In the genomic region with DNA sequence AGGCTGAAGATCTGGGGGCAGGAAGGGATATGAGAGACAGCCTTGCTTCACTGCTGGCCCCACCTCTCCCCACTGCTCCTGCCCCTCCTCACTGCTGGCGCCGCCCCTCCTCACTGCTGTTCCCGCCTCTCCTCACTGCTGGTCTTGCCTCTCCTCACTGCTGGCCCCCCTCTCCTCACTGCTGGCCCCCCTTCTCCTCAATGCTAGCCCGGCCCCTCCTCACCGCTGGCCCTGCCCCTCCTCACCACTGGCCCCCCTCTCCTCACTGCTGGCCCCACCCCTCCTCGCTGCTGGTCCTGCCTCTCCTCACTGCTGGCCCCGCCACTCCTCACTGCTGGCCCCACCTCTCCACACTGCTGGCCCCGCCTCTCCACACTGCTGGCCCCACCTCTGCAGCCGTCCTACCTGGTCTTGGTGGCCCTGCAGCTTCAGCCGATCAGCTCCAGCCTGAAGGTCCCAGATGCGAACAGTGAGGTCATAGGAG, we compare ENCODE assay signal across 13 cellular contexts. TPM values are rescaled to one million over a fixed set of nuclear protein-coding genes. Genes with fewer than 3 reads are reported as not detected.
DNase-seq lines count a peak whose midpoint lies in the region; ATAC-seq and TF ChIP-seq lines count a peak whose summit lies in the region.
"Had no signal": no experiment of that assay in that cellular context is flagged by ENCODE, and none has a peak within 500 bp of the region (broad histone marks: within the 10 kb centered on the region; RNA-seq: fewer than 3 reads in every experiment).

No MANE protein-coding gene starts in this region.

- H3K79me1 ChIP-seq in neuronal stem cell (ENCODE audit: low read depth, low read length): no peaks in the 10 kb centered on the region

- no peak overlapping the region for H3K4ac ChIP-seq in neuronal stem cell (ENCODE audit: low read length)

- no peak overlapping the region for H3K4me2 ChIP-seq in neuronal stem cell (ENCODE audit: insufficient read depth, low read length, poor library complexity, severe bottlenecking)

- H3K27me3 ChIP-seq in neuronal stem cell (ENCODE audit: control insufficient read depth in 3 of 3, insufficient read depth in 3 of 3, low read depth in 1 of 3, low read length in 3 of 3): no peaks in the 10 kb centered on the region

- H3K9me3 ChIP-seq in neuronal stem cell (replicated peaks in 1 of 2; ENCODE audit: control insufficient read depth in 2 of 2, insufficient read depth in 1 of 2, low read depth in 1 of 2, low read length in 2 of 2): no peaks in the 10 kb centered on the region

- H3K27ac ChIP-seq in neuronal stem cell (replicated peaks; ENCODE audit: low read length): peak overlapping the region; percentile 32
- H3K27ac ChIP-seq: epithelial cell of prostate had no signal

- H3K18ac ChIP-seq in neuronal stem cell (ENCODE audit: low read length): peak overlapping the region; percentile 85

- no peak overlapping the region for H3K4me3 ChIP-seq in neuronal stem cell (ENCODE audit: low read length in 2 of 2)

- H3K9me3 Mint-ChIP-seq in activated CD4-positive, alpha-beta T cell treated with anti-CD3 and anti-CD28 coated beads, Interleukin-2, amount 10 ng/mL, durations not matched to agents 24 days and 14 days: no peaks in the 10 kb centered on the region
- H3K9me3 Mint-ChIP-seq in endothelial cell (ENCODE audit: unreplicated experiment): no peaks in the 10 kb centered on the region
- H3K9me3 Mint-ChIP-seq: immature natural killer cell; naive thymus-derived CD8-positive, alpha-beta T cell had no signal

- H3K4me1 ChIP-seq in neuronal stem cell (ENCODE audit: control insufficient read depth in 2 of 2, insufficient read depth in 1 of 2, low read depth in 1 of 2, low read length in 2 of 2): peaks cover 0 to 1% of the 10 kb centered on the region in 2 donors

- peak overlapping the region; percentile 75 for H2BK5ac ChIP-seq in neuronal stem cell (ENCODE audit: low read length)

- DNase-seq in activated CD4-positive, alpha-beta T cell treated with anti-CD3 and anti-CD28 coated beads, Interleukin-2, amount 10 ng/mL, durations not matched to agents 24 days and 14 days: peak; percentile 72
- no peak for DNase-seq in activated CD4-positive, alpha-beta T cell treated with anti-CD3 and anti-CD28 coated beads, Interleukin-2, amount 50 U/mL, for 4 hours
- DNase-seq in NCI-H2196 treated with DMSO at 0.1 percent for 48 hours (lab: John Stamatoyannopoulos, UW; ENCODE audit: unreplicated experiment) (peak; percentile 28), amniotic epithelial cell (ENCODE audit: low read depth) (peak; percentile 35), neuronal stem cell (ENCODE audit: low spot score) (no peak), endothelial cell (ENCODE audit: low spot score) (no peak)
- no peak for DNase-seq in effector CD8-positive, alpha-beta T cell (lab: John Stamatoyannopoulos, UW)
- DNase-seq: activated T-cell treated with anti-CD3 and anti-CD28 coated beads for 4 hours, immature natural killer cell had no signal

- no peak overlapping the region for H2BK15ac ChIP-seq in neuronal stem cell (ENCODE audit: low read length)

- H4K8ac ChIP-seq in neuronal stem cell (ENCODE audit: low read depth, low read length): no peak overlapping the region

- H2BK12ac ChIP-seq in neuronal stem cell (ENCODE audit: low read length): no peak overlapping the region

- H3K36me3 Mint-ChIP-seq in activated CD4-positive, alpha-beta T cell treated with anti-CD3 and anti-CD28 coated beads, Interleukin-2, amount 10 ng/mL, durations not matched to agents 24 days and 14 days (ENCODE audit: low read depth): peaks cover 34% of the 10 kb centered on the region
- H3K36me3 Mint-ChIP-seq in endothelial cell (ENCODE audit: low read depth, unreplicated experiment): peaks cover 4% of the 10 kb centered on the region

- no peak overlapping the region for H3K4me3 Mint-ChIP-seq in activated CD4-positive, alpha-beta T cell treated with anti-CD3 and anti-CD28 coated beads, Interleukin-2, amount 10 ng/mL, durations not matched to agents 24 days and 14 days
- no peak overlapping the region for H3K4me3 Mint-ChIP-seq in endothelial cell (ENCODE audit: unreplicated experiment)
- H3K4me3 Mint-ChIP-seq: immature natural killer cell; naive thymus-derived CD8-positive, alpha-beta T cell had no signal

- no peak for TF ChIP-seq CTCF in endothelial cell (IDR thresholded peaks at IDR 0.05; ENCODE audit: unreplicated experiment)

- H3K9ac ChIP-seq in neuronal stem cell (ENCODE audit: low read depth, low read length, poor library complexity): no peak overlapping the region

- WGBS in neuronal stem cell (ENCODE audit: extremely low coverage in 2 of 2, insufficient read length in 2 of 2, insufficient replicate concordance in 1 of 2), 2 donors: no CpG with 5 or more reads among the region's 11 CpGs

- H3K27ac Mint-ChIP-seq in activated CD4-positive, alpha-beta T cell treated with anti-CD3 and anti-CD28 coated beads, Interleukin-2, amount 10 ng/mL, durations not matched to agents 24 days and 14 days: no peak overlapping the region
- no peak overlapping the region for H3K27ac Mint-ChIP-seq in endothelial cell (ENCODE audit: unreplicated experiment)

- H3K27me3 Mint-ChIP-seq in activated CD4-positive, alpha-beta T cell treated with anti-CD3 and anti-CD28 coated beads, Interleukin-2, amount 10 ng/mL, durations not matched to agents 24 days and 14 days: no peaks in the 10 kb centered on the region
- peaks cover 9% of the 10 kb centered on the region for H3K27me3 Mint-ChIP-seq in endothelial cell (ENCODE audit: unreplicated experiment)
- H3K27me3 Mint-ChIP-seq: naive thymus-derived CD8-positive, alpha-beta T cell had no signal

- intact Hi-C loops in activated CD4-positive, alpha-beta T cell treated with anti-CD3 and anti-CD28 coated beads, Interleukin-2, amount 10 ng/mL, durations not matched to agents 24 days and 14 days (cut with micrococcal nuclease): loop anchor here (2.0 kb wide), 1 partner anchor 42 kb away; no protein-coding TSS in a partner anchor

- H3K4me1 Mint-ChIP-seq in activated CD4-positive, alpha-beta T cell treated with anti-CD3 and anti-CD28 coated beads, Interleukin-2, amount 10 ng/mL, durations not matched to agents 24 days and 14 days: no peaks in the 10 kb centered on the region
- no peaks in the 10 kb centered on the region for H3K4me1 Mint-ChIP-seq in endothelial cell (ENCODE audit: unreplicated experiment)

- H3K23ac ChIP-seq in neuronal stem cell (ENCODE audit: low read depth, low read length, poor library complexity): no peak overlapping the region

- H4K91ac ChIP-seq in neuronal stem cell (ENCODE audit: low read depth, low read length, poor library complexity): no peak overlapping the region

- peak overlapping the region; percentile 75 for H2AK5ac ChIP-seq in neuronal stem cell (ENCODE audit: low read depth, low read length)

- no peak for ATAC-seq in HG02870 (IDR thresholded peaks at IDR 0.05; ENCODE audit: unreplicated experiment)
- ATAC-seq: naive thymus-derived CD8-positive, alpha-beta T cell had no signal

- H3K14ac ChIP-seq in neuronal stem cell (ENCODE audit: low read length): peak overlapping the region; percentile 71

- H2BK120ac ChIP-seq in neuronal stem cell (ENCODE audit: low read depth, low read length): no peak overlapping the region

- no peak overlapping the region for H2AFZ ChIP-seq in neuronal stem cell (ENCODE audit: low read length)

- H3K36me3 ChIP-seq in neuronal stem cell (replicated peaks in 1 of 2; ENCODE audit: control insufficient read depth in 2 of 2, insufficient read depth in 2 of 2, low read length in 2 of 2): no peaks in the 10 kb centered on the region

RNA-seq across cellular contexts. Expression of a gene that starts 9.5 kb away (rescaled TPM):
- 93.5 and 104 TPM in 2 replicates for total RNA-seq in activated CD4-positive, alpha-beta T cell treated with anti-CD3 and anti-CD28 coated beads, Interleukin-2, amount 10 ng/mL, durations not matched to agents 24 days and 14 days
- polyA plus RNA-seq in neuronal stem cell (2013, experiment 1 of 2): 76.9 TPM
- polyA plus RNA-seq in neuronal stem cell (2013, experiment 2 of 2): 74.7 TPM
- total RNA-seq in endothelial cell (ENCODE audit: unreplicated experiment): 29.5 TPM

RNA-seq across cellular contexts. Expression of a gene that starts 11.1 kb away (rescaled TPM):
- 0.16 TPM in 1 of 2 replicates, not detected in the other for total RNA-seq in activated CD4-positive, alpha-beta T cell treated with anti-CD3 and anti-CD28 coated beads, Interleukin-2, amount 10 ng/mL, durations not matched to agents 24 days and 14 days
- 7.8 TPM for polyA plus RNA-seq in neuronal stem cell (2013, experiment 1 of 2)
- 7.6 TPM for polyA plus RNA-seq in neuronal stem cell (2013, experiment 2 of 2)
- total RNA-seq in endothelial cell (ENCODE audit: unreplicated experiment): 0.67 TPM
- total RNA-seq: T-helper 1 cell treated with Interleukin-12 subunit alpha and Interleukin-12 subunit beta and Interleukin-4 antibody, amounts not matched to agents 30 ng/mL and 1 ng/mL, for 36 hours had no signal

RNA-seq across cellular contexts. Expression of a gene that starts 44.7 kb away (rescaled TPM):
- 1.0 and 1.4 TPM in 2 replicates for total RNA-seq in activated CD4-positive, alpha-beta T cell treated with anti-CD3 and anti-CD28 coated beads, Interleukin-2, amount 10 ng/mL, durations not matched to agents 24 days and 14 days
- 7.6 TPM for polyA plus RNA-seq in neuronal stem cell (2013, experiment 1 of 2)
- 7.9 TPM for polyA plus RNA-seq in neuronal stem cell (2013, experiment 2 of 2)
- 1.6 TPM for total RNA-seq in endothelial cell (ENCODE audit: unreplicated experiment)
- polyA plus RNA-seq: immature natural killer cell; naive thymus-derived CD8-positive, alpha-beta T cell had no signal

RNA-seq across cellular contexts. Expression of a gene that starts 55.8 kb away (rescaled TPM):
- 86.3 and 93.3 TPM in 2 replicates for total RNA-seq in activated CD4-positive, alpha-beta T cell treated with anti-CD3 and anti-CD28 coated beads, Interleukin-2, amount 10 ng/mL, durations not matched to agents 24 days and 14 days
- polyA plus RNA-seq in neuronal stem cell (2013, experiment 1 of 2): 8.9 TPM
- polyA plus RNA-seq in neuronal stem cell (2013, experiment 2 of 2): 10.3 TPM
- 103 TPM for total RNA-seq in endothelial cell (ENCODE audit: unreplicated experiment)

Comparison
In these comparisons a context has a peak if more than half of its experiments do, and no peak if none do; other contexts are left out.
1. DNase-seq: peak in activated CD4-positive, alpha-beta T cell treated with anti-CD3 and anti-CD28 coated beads, Interleukin-2, amount 10 ng/mL, durations not matched to agents 24 days and 14 days (single experiment), NCI-H2196 treated with DMSO at 0.1 percent for 48 hours (single experiment) and amniotic epithelial cell (single experiment); none in activated CD4-positive, alpha-beta T cell treated with anti-CD3 and anti-CD28 coated beads, Interleukin-2, amount 50 U/mL, for 4 hours (0 of 2), neuronal stem cell (single experiment), effector CD8-positive, alpha-beta T cell (single experiment) and endothelial cell (single experiment).